Comparison of ENCODE assay signal across 19 cellular contexts in genomic region chr20:23666189-23666588, GRCh38. TPM values are rescaled to one million over a fixed set of nuclear protein-coding genes. Genes with fewer than 3 reads are reported as not detected.
A peak's percentile ranks its signal among the peaks of the same experiment; 100 is the strongest.
DNase-seq lines count a peak whose midpoint lies in the region; ATAC-seq and TF ChIP-seq lines count a peak whose summit lies in the region.
"Had no signal": no experiment of that assay in that cellular context is flagged by ENCODE, and none has a peak within 500 bp of the region (broad histone marks: within the 10 kb centered on the region; RNA-seq: fewer than 3 reads in every experiment).

No MANE protein-coding gene starts in this region.

- no peak overlapping the region for H3K4me3 ChIP-seq in AG09309 (ENCODE audit: control insufficient read depth, low read depth, low read length)
- H3K4me3 ChIP-seq: smooth muscle cell had no signal

- TF ChIP-seq CTCF in AG09309 (IDR thresholded peaks at IDR 0.05; ENCODE audit: control insufficient read depth, insufficient read depth, low read depth, low read length, missing control alignments) (peak; percentile 30), GM12873 (IDR thresholded peaks at IDR 0.05; ENCODE audit: insufficient read depth, low read depth, low read length, missing control alignments) (peak; percentile 15), VCaP (conservative IDR thresholded peaks at IDR 0.05) (peak; percentile 9; the same call in 1 of the 2 replicates), foreskin keratinocyte (conservative IDR thresholded peaks at IDR 0.05) (peak; percentile 37)

- no peak overlapping the region for H3K27ac ChIP-seq in VCaP
- H3K27ac ChIP-seq in foreskin keratinocyte = no peak overlapping the region
- H3K27ac ChIP-seq: epithelial cell of prostate had no signal

- no peak for DNase-seq in AG09309 (ENCODE audit: low read depth)
- no peak for DNase-seq in foreskin keratinocyte
- DNase-seq in NCI-H2081 treated with DMSO at 0.1 percent for 48 hours (lab: John Stamatoyannopoulos, UW) = no peak
- DNase-seq: activated CD4-positive, alpha-beta T cell treated with anti-CD3 and anti-CD28 coated beads, Interleukin-2, amount 50 U/mL, for 48 hours; activated gamma-delta T cell treated with Interleukin-2 at 50 U/mL for 16 hours; islet precursor cell; naive thymus-derived CD4-positive, alpha-beta T cell; NCI-H187 treated with DMSO at 0.1 percent for 48 hours; NCI-H774 had no signal

- H3K27me3 ChIP-seq in foreskin keratinocyte = no peaks in the 10 kb centered on the region

- ATAC-seq in foreskin keratinocyte (no peak), HG02840 (IDR thresholded peaks at IDR 0.05; ENCODE audit: low FRiP score, unreplicated experiment) (no peak), GM18517 (IDR thresholded peaks at IDR 0.05; ENCODE audit: unreplicated experiment) (no peak), HG03097 (IDR thresholded peaks at IDR 0.05; ENCODE audit: low FRiP score, unreplicated experiment) (no peak)
- ATAC-seq: naive thymus-derived CD4-positive, alpha-beta T cell had no signal

- H3K4me1 ChIP-seq in foreskin keratinocyte = no peaks in the 10 kb centered on the region

RNA-seq across cellular contexts. Expression of gene CST4, which starts 22.6 kb away (rescaled TPM):
- total RNA-seq in foreskin keratinocyte = not detected in 2 replicates
- polyA plus RNA-seq in foreskin keratinocyte = not detected in 2 replicates
- total RNA-seq: H4; naive thymus-derived CD4-positive, alpha-beta T cell; smooth muscle cell; T-helper 1 cell treated with Interleukin-12 subunit alpha and Interleukin-12 subunit beta and Interleukin-4 antibody, amounts not matched to agents 30 ng/mL and 1 ng/mL, for 36 hours; temporal lobe had no signal
- polyA plus RNA-seq: naive thymus-derived CD4-positive, alpha-beta T cell; smooth muscle cell had no signal

RNA-seq across cellular contexts. Expression of gene CST3, which starts 28.4 kb away (rescaled TPM):
- 203 and 226 TPM in 2 replicates for total RNA-seq in foreskin keratinocyte
- 356 and 360 TPM in 2 replicates for polyA plus RNA-seq in foreskin keratinocyte
